In the genomic region with DNA sequence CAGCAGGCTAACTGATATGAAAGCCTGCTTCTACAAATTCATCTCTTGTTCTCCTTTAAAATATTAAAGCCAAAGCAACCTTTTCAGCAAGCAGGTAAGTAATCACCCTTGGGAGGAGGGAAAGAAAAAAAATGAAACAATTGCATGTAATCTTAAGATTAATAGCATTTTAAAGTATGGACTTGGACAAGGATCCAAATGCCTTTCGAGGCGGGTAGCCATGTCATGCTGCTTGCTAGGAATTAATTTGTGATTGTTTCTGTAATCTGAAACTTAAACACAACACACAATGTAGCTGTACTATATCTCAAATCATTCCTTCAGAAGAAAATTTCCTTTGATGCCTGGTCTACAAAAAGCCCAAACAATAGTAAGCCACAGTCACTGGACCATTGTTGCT, we compare ENCODE assay signal across 17 cellular contexts.
DNase-seq lines count a peak whose midpoint lies in the region; FAIRE-seq and TF ChIP-seq lines count a peak whose summit lies in the region.
"Had no signal": no experiment of that assay in that cellular context is flagged by ENCODE, and none has a peak within 500 bp of the region (broad histone marks: within the 10 kb centered on the region; RNA-seq: fewer than 3 reads in every experiment).

No MANE protein-coding gene starts in this region.

- peaks cover 49% of the 10 kb centered on the region for H3K4me1 Mint-ChIP-seq in HFFc6 (ENCODE audit: low read depth)
- peaks cover 18% of the 10 kb centered on the region for H3K4me1 Mint-ChIP-seq in mesothelial cell of epicardium
- H3K4me1 Mint-ChIP-seq in osteocyte (ENCODE audit: unreplicated experiment), result peaks cover 29% of the 10 kb centered on the region
- no peaks in the 10 kb centered on the region for H3K4me1 Mint-ChIP-seq in activated naive CD4-positive, alpha-beta T cell treated with anti-CD3 and anti-CD28 coated beads, Interleukin-2, amount 10 ng/mL, durations not matched to agents 7 days and 5 days
- H3K4me1 Mint-ChIP-seq: CD4-positive, alpha-beta memory T cell; IgD-negative memory B cell had no signal

- H3K27me3 Mint-ChIP-seq in HFFc6 (ENCODE audit: insufficient read depth) (peaks cover 4% of the 10 kb centered on the region; the same call in 1 of the 2 replicates), mesothelial cell of epicardium (ENCODE audit: low read depth) (no peaks in the 10 kb centered on the region), osteocyte (ENCODE audit: unreplicated experiment) (no peaks in the 10 kb centered on the region)
- H3K27me3 Mint-ChIP-seq in activated naive CD4-positive, alpha-beta T cell treated with anti-CD3 and anti-CD28 coated beads, Interleukin-2, amount 10 ng/mL, durations not matched to agents 7 days and 5 days, result no peaks in the 10 kb centered on the region
- H3K27me3 Mint-ChIP-seq: IgD-negative memory B cell had no signal

- H3K27ac ChIP-seq in small intestine (ENCODE audit: low read depth in 1 of 2, low read length in 1 of 2), result no peak overlapping the region
- H3K27ac ChIP-seq: A549, C4-2B had no signal

- TF ChIP-seq CTCF in HFFc6 (IDR thresholded peaks at IDR 0.05) (no peak), bronchial epithelial cell (IDR thresholded peaks at IDR 0.05; ENCODE audit: insufficient read depth, low read length, severe bottlenecking) (no peak), mesothelial cell of epicardium (IDR thresholded peaks at IDR 0.05; ENCODE audit: unreplicated experiment) (no peak), osteocyte (IDR thresholded peaks at IDR 0.05) (no peak)

- H3K4me3 ChIP-seq in bronchial epithelial cell (ENCODE audit: low read depth, low read length) (no peak overlapping the region), small intestine (ENCODE audit: low read depth in 1 of 2, low read length in 2 of 2) (no peak overlapping the region)
- H3K4me3 ChIP-seq: A549, GM12878 had no signal

- CTCF ChIA-PET in activated naive CD4-positive, alpha-beta T cell treated with anti-CD3 and anti-CD28 coated beads, Interleukin-2, amount 10 ng/mL, durations not matched to agents 7 days and 5 days (lab: Charles Lee), result no interaction called here

- peak overlapping the region; percentile 30; the same call in 1 of the 2 replicates for H3K27ac Mint-ChIP-seq in HFFc6
- H3K27ac Mint-ChIP-seq in mesothelial cell of epicardium, result peak overlapping the region; percentile 63
- H3K27ac Mint-ChIP-seq in osteocyte (ENCODE audit: unreplicated experiment), result peak overlapping the region; percentile 50
- no peak overlapping the region for H3K27ac Mint-ChIP-seq in activated naive CD4-positive, alpha-beta T cell treated with anti-CD3 and anti-CD28 coated beads, Interleukin-2, amount 10 ng/mL, durations not matched to agents 7 days and 5 days
- H3K27ac Mint-ChIP-seq: CD4-positive, alpha-beta memory T cell had no signal

- no peaks in the 10 kb centered on the region for H3K4me1 ChIP-seq in small intestine (ENCODE audit: control insufficient read depth in 2 of 2, insufficient read depth in 1 of 2, low read depth in 1 of 2, low read length in 1 of 2)
- H3K4me1 ChIP-seq: A549, BE2C had no signal

- in situ Hi-C loops in KBM-7 (cut with MboI; ENCODE audit: low pct_unique_long_range_greater_than_20kb, low sequenced_read_pairs), result no loop called here

- DNase-seq in HFFc6 (no peak), bronchial epithelial cell (ENCODE audit: low read depth) (no peak), mesothelial cell of epicardium (ENCODE audit: low spot score in 2 of 2, unreplicated experiment in 2 of 2) (no peak), osteocyte (ENCODE audit: extremely low spot score, unreplicated experiment) (no peak), small intestine (no peak), KBM-7 (no peak)
- DNase-seq in activated naive CD4-positive, alpha-beta T cell treated with anti-CD3 and anti-CD28 coated beads, Interleukin-2, amount 10 ng/mL, durations not matched to agents 7 days and 5 days, result no peak
- DNase-seq in activated effector memory CD4-positive, alpha-beta T cell treated with Interleukin-2 at 50 U/mL for 16 hours, result no peak
- DNase-seq: BE2C; CD4-positive, alpha-beta memory T cell; DMS53; GF-D8; HCEC 1CT had no signal

- H3K36me3 Mint-ChIP-seq in HFFc6 (ENCODE audit: low read depth) (peaks cover 44% of the 10 kb centered on the region), mesothelial cell of epicardium (peaks cover 25% of the 10 kb centered on the region), osteocyte (ENCODE audit: unreplicated experiment) (peaks cover 49% of the 10 kb centered on the region)
- no peaks in the 10 kb centered on the region for H3K36me3 Mint-ChIP-seq in activated naive CD4-positive, alpha-beta T cell treated with anti-CD3 and anti-CD28 coated beads, Interleukin-2, amount 10 ng/mL, durations not matched to agents 7 days and 5 days
- H3K36me3 Mint-ChIP-seq: CD4-positive, alpha-beta memory T cell had no signal

- H3K27me3 ChIP-seq in bronchial epithelial cell (ENCODE audit: control insufficient read depth, insufficient read depth, low read length), result no peaks in the 10 kb centered on the region
- H3K27me3 ChIP-seq in small intestine (ENCODE audit: control insufficient read depth in 2 of 2, insufficient read depth in 2 of 2, low read length in 2 of 2), result no peaks in the 10 kb centered on the region
- H3K27me3 ChIP-seq: BE2C had no signal

- WGBS in small intestine, 3 donors, result 89 to 96% (median 91%) methylated on average over 2 of the region's 2 CpGs

- H3K36me3 ChIP-seq in bronchial epithelial cell (ENCODE audit: control insufficient read depth, insufficient read depth, low read length) (peaks cover 7% of the 10 kb centered on the region), small intestine (ENCODE audit: control insufficient read depth in 2 of 2, insufficient read depth in 2 of 2, low read length in 2 of 2) (peaks cover 6 to 10% of the 10 kb centered on the region in 2 donors)

- no peaks in the 10 kb centered on the region for H3K9me3 Mint-ChIP-seq in HFFc6
- no peaks in the 10 kb centered on the region for H3K9me3 Mint-ChIP-seq in mesothelial cell of epicardium
- H3K9me3 Mint-ChIP-seq in osteocyte (ENCODE audit: unreplicated experiment), result no peaks in the 10 kb centered on the region
- H3K9me3 Mint-ChIP-seq in activated naive CD4-positive, alpha-beta T cell treated with anti-CD3 and anti-CD28 coated beads, Interleukin-2, amount 10 ng/mL, durations not matched to agents 7 days and 5 days, result no peaks in the 10 kb centered on the region
- H3K9me3 Mint-ChIP-seq: CD4-positive, alpha-beta memory T cell; IgD-negative memory B cell had no signal

- no peaks in the 10 kb centered on the region for H3K9me3 ChIP-seq in small intestine (ENCODE audit: control insufficient read depth, low read depth)
- H3K9me3 ChIP-seq: A549, BE2C had no signal

- H3K4me3 Mint-ChIP-seq in HFFc6 (no peak overlapping the region), mesothelial cell of epicardium (no peak overlapping the region), osteocyte (ENCODE audit: unreplicated experiment) (no peak overlapping the region)
- H3K4me3 Mint-ChIP-seq in activated naive CD4-positive, alpha-beta T cell treated with anti-CD3 and anti-CD28 coated beads, Interleukin-2, amount 10 ng/mL, durations not matched to agents 7 days and 5 days, result no peak overlapping the region
- H3K4me3 Mint-ChIP-seq: CD4-positive, alpha-beta memory T cell; IgD-negative memory B cell had no signal

- FAIRE-seq in bronchial epithelial cell (lab: Jason Lieb, UNC) (peak; percentile 28), small intestine (lab: Jason Lieb, UNC) (no peak)
- FAIRE-seq: A549, GM12878 had no signal
